8 cellular contexts compared by ENCODE assay signal in the genomic region with DNA sequence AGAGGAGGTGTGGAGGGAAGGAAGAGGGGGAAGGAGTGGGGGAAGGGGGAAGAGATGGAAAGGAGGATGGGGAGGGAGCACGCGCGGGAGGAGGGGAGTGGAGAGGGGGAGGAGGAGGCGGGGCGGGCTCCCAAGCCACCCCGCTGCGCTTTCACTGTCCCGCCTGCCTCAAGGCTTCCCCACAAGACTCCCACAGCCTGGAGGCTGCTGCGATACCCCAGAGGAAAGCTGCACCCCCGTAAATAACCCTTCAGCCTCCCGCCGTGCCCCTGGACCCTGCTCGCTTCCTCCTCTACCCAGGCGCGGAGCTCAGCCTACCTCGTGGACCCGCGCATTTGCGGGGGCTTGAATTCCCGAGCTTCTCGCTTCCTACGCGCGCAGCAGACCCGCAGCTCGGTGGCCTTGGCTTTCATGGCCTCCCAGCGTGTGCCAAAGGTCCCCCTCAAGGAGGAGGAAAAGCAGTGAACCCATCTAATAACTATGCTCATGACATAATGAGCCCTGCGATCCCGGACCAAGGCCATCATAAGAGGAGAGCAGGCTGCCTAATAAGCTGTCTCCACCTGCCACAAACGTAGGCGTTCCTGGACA. TPM values are rescaled to one million over a fixed set of nuclear protein-coding genes. Genes with fewer than 3 reads are reported as not detected.
DNase-seq lines count a peak whose midpoint lies in the region; ATAC-seq and TF ChIP-seq lines count a peak whose summit lies in the region.

A gene (minus strand): TSS at position 547 of the 591 bp plus-strand sequence. CDS start 23 bp downstream, at position 524.

- H3K27me3 Mint-ChIP-seq in activated naive CD8-positive, alpha-beta T cell treated with anti-CD3 and anti-CD28 coated beads, Interleukin-2, amount 10 ng/mL, durations not matched to agents 7 days and 5 days, result no peaks in the 10 kb centered on the region

- TF ChIP-seq CTCF in osteoblast (IDR thresholded peaks at IDR 0.05; ENCODE audit: extremely low read depth, low read depth, low read length) (no peak), GM10248 (IDR thresholded peaks at IDR 0.05; ENCODE audit: control extremely low read depth, extremely low read depth, low read depth, missing control alignments) (no peak)

- no peaks in the 10 kb centered on the region for H3K9me3 ChIP-seq in osteoblast (ENCODE audit: low read depth, low read length)

- CTCF ChIA-PET in GM10248 (lab: Yijun Ruan, JAX), result interaction anchor here (1.2 kb wide), 1 partner anchor 12 kb away, joined by 3 read pairs; no protein-coding TSS in a partner anchor

- POLR2A ChIA-PET in activated naive CD8-positive, alpha-beta T cell treated with anti-CD3 and anti-CD28 coated beads, Interleukin-2, amount 10 ng/mL, durations not matched to agents 7 days and 5 days (lab: Charles Lee), result interaction anchor here (0.5 to 1.4 kb wide), 6 partner anchors 12 to 94 kb away, joined by 3 to 20 read pairs (median 3); no protein-coding TSS in a partner anchor
- POLR2A ChIA-PET in GM10248 (lab: Yijun Ruan, JAX), result no interaction called here

- peak within 1 kb of the TSS; percentile 95 for H2AFZ ChIP-seq in osteoblast (ENCODE audit: low read length)

- H3K4me3 ChIP-seq in osteoblast (ENCODE audit: insufficient read depth, low read length), result peak within 1 kb of the TSS; percentile 76

- peaks cover 20% of the 10 kb centered on the region for H3K4me1 ChIP-seq in osteoblast (ENCODE audit: insufficient read depth, low read length)

- H3K4me1 Mint-ChIP-seq in activated naive CD8-positive, alpha-beta T cell treated with anti-CD3 and anti-CD28 coated beads, Interleukin-2, amount 10 ng/mL, durations not matched to agents 7 days and 5 days, result peaks cover 28% of the 10 kb centered on the region

- H3K9me3 Mint-ChIP-seq in activated naive CD8-positive, alpha-beta T cell treated with anti-CD3 and anti-CD28 coated beads, Interleukin-2, amount 10 ng/mL, durations not matched to agents 7 days and 5 days, result no peaks in the 10 kb centered on the region

- peak within 1 kb of the TSS; percentile 72 for H3K27ac ChIP-seq in osteoblast (ENCODE audit: low read depth, low read length)

- H3K4me2 ChIP-seq in osteoblast (ENCODE audit: insufficient read depth, low read length), result peak within 1 kb of the TSS; percentile 81

- no peaks in the 10 kb centered on the region for H3K27me3 ChIP-seq in osteoblast (ENCODE audit: insufficient read depth, low read length)

- H4K20me1 ChIP-seq in osteoblast (ENCODE audit: insufficient read depth, low read length), result no peaks in the 10 kb centered on the region

- H3K36me3 ChIP-seq in osteoblast (ENCODE audit: insufficient read depth, low read length), result no peaks in the 10 kb centered on the region

- peak within 1 kb of the TSS; percentile 89 for H3K4me3 Mint-ChIP-seq in activated naive CD8-positive, alpha-beta T cell treated with anti-CD3 and anti-CD28 coated beads, Interleukin-2, amount 10 ng/mL, durations not matched to agents 7 days and 5 days

- peak; percentile 51 for ATAC-seq in activated naive CD8-positive, alpha-beta T cell treated with anti-CD3 and anti-CD28 coated beads, Interleukin-2, amount 10 ng/mL, durations not matched to agents 7 days and 5 days (ENCODE audit: low read depth)
- ATAC-seq in Right ventricle myocardium superior (ENCODE audit: poor library complexity), result peak; percentile 76
- no peak for ATAC-seq in GM21786 (IDR thresholded peaks at IDR 0.05; ENCODE audit: unreplicated experiment)

- H3K27ac Mint-ChIP-seq in activated naive CD8-positive, alpha-beta T cell treated with anti-CD3 and anti-CD28 coated beads, Interleukin-2, amount 10 ng/mL, durations not matched to agents 7 days and 5 days, result peak within 1 kb of the TSS; percentile 82

- in situ Hi-C loops in G401 (cut with HindIII; ENCODE audit: low sequenced_read_pairs), result no loop called here

- intact Hi-C loops in Right ventricle myocardium superior (cut with DNase I), result no loop called here

- H3K36me3 Mint-ChIP-seq in activated naive CD8-positive, alpha-beta T cell treated with anti-CD3 and anti-CD28 coated beads, Interleukin-2, amount 10 ng/mL, durations not matched to agents 7 days and 5 days, result peaks cover 3% of the 10 kb centered on the region

- DNase-seq in G401 (ENCODE audit: low spot score) (peak; percentile 16), HuH-7 (ENCODE audit: low spot score) (peak; percentile 48), Right ventricle myocardium superior (peak; percentile 61), osteoblast (ENCODE audit: insufficient read length, low spot score, missing footprints) (peak; percentile 69), GM10248 (ENCODE audit: extremely low spot score) (no peak), NCI-H2107 (lab: John Stamatoyannopoulos, UW) (no peak)
- peak; percentile 54 for DNase-seq in activated naive CD8-positive, alpha-beta T cell treated with anti-CD3 and anti-CD28 coated beads, Interleukin-2, amount 10 ng/mL, durations not matched to agents 7 days and 5 days

- H3K79me2 ChIP-seq in osteoblast (ENCODE audit: insufficient read depth, low read length), result no peaks in the 10 kb centered on the region

RNA-seq across cellular contexts. Expression of the gene that starts here (rescaled TPM):
- total RNA-seq in G401 (2014; rRNA removed; shearing (Covaris generic)), result not detected in 2 replicates
- under 1 TPM in 1 of 2 experiments, not detected in 1; 0.20 TPM for total RNA-seq in activated naive CD8-positive, alpha-beta T cell treated with anti-CD3 and anti-CD28 coated beads, Interleukin-2, amount 10 ng/mL, durations not matched to agents 7 days and 5 days
- total RNA-seq in Right ventricle myocardium superior (0.54 TPM), osteoblast (not detected in 2 replicates)

Comparison
In these comparisons a context has a peak if more than half of its experiments do, and no peak if none do; other contexts are left out.
1. Peak in DNase-seq in G401; RNA of the gene not detected or under 1 TPM.
2. Peak in DNase-seq and ATAC-seq in activated naive CD8-positive, alpha-beta T cell treated with anti-CD3 and anti-CD28 coated beads, Interleukin-2, amount 10 ng/mL, durations not matched to agents 7 days and 5 days; RNA of the gene not detected or under 1 TPM.
3. Peak in DNase-seq and ATAC-seq in Right ventricle myocardium superior; RNA of the gene not detected or under 1 TPM.
4. Peak in DNase-seq, H3K4me3 ChIP-seq, H3K27ac ChIP-seq and H3K4me2 ChIP-seq in osteoblast; RNA of the gene not detected or under 1 TPM.